In genomic region chr17:81003711-81004335, GRCh38 we compare ENCODE assay signal across 9 cellular contexts. TPM values are rescaled to one million over a fixed set of nuclear protein-coding genes. Genes with fewer than 3 reads are reported as not detected.
DNase-seq lines count a peak whose midpoint lies in the region; ATAC-seq and TF ChIP-seq lines count a peak whose summit lies in the region.
"Had no signal": no experiment of that assay in that cellular context is flagged by ENCODE, and none has a peak within 500 bp of the region (broad histone marks: within the 10 kb centered on the region; RNA-seq: fewer than 3 reads in every experiment).

No MANE protein-coding gene starts in this region.

- in situ Hi-C loops in Panc1 (cut with HindIII; ENCODE audit: low pct_unique_long_range_greater_than_20kb, low sequenced_read_pairs), result no loop called here

- H3K9me3 ChIP-seq in Panc1 (ENCODE audit: control insufficient read depth, insufficient read depth, low read depth, low read length) (no peaks in the 10 kb centered on the region), esophagus squamous epithelium (no peaks in the 10 kb centered on the region)

- no TSS peak for BruUV-seq in Panc1 (replicated peaks; lab: Mats Ljungman, UMichigan)

- 6 to 11% methylated on average over 5 to 7 of the region's 56 CpGs for WGBS in esophagus squamous epithelium, 2 donors

- POLR2A ChIA-PET in Panc1 (lab: Charles Lee), result no interaction called here

- CTCF ChIA-PET in Panc1 (lab: Charles Lee), result interaction anchor here (0.6 kb wide), 2 partner anchors 219 to 239 kb away, joined by 3 to 5 read pairs; no protein-coding TSS in a partner anchor

- H3K27ac ChIP-seq in Panc1 (ENCODE audit: low read length), result peak overlapping the region; percentile 40; the same call in 1 of the 2 replicates
- H3K27ac ChIP-seq in esophagus squamous epithelium, result no peak overlapping the region

- peaks cover 9% of the 10 kb centered on the region for H3K27me3 ChIP-seq in Panc1 (ENCODE audit: control insufficient read depth, insufficient read depth, low read length)
- peaks cover 0 to 42% (median 10%) of the 10 kb centered on the region in 4 donors for H3K27me3 ChIP-seq in esophagus squamous epithelium

- H3K4me1 ChIP-seq in Panc1 (ENCODE audit: control insufficient read depth, insufficient read depth, low read length) (peaks cover 11% of the 10 kb centered on the region), esophagus squamous epithelium (peaks cover 17 to 39% (median 23%) of the 10 kb centered on the region in 3 donors)

- TF ChIP-seq POLR2A in esophagus squamous epithelium (IDR thresholded peaks at IDR 0.05), result no peak

- ATAC-seq in Panc1 (peak; percentile 49), HG02610 (IDR thresholded peaks at IDR 0.05; ENCODE audit: unreplicated experiment) (no peak)

- DNase-seq in NCI-H2171 treated with DMSO at 0.1 percent for 48 hours (lab: John Stamatoyannopoulos, UW) (peak; percentile 30), NCI-H2171 (lab: John Stamatoyannopoulos, UW) (no peak), Panc1 (ENCODE audit: low read depth, low spot score) (no peak), esophagus squamous epithelium (lab: John Stamatoyannopoulos, UW) (no peak), retina (peak; percentile 66), DMS153 (lab: John Stamatoyannopoulos, UW) (no peak), LoVo (ENCODE audit: low spot score) (no peak)
- DNase-seq: C1 segment of cervical spinal cord had no signal

- H3K4me3 ChIP-seq in Panc1 (ENCODE audit: low read depth in 2 of 2, low read length in 2 of 2) (peak overlapping the region; percentile 31 to 46), esophagus squamous epithelium (peak overlapping the region in 3 of 4 donors; percentile 7 to 59 (median 37))

- no peak for TF ChIP-seq CTCF in Panc1 (IDR thresholded peaks at IDR 0.05)
- no peak for TF ChIP-seq CTCF in esophagus squamous epithelium (IDR thresholded peaks at IDR 0.05)

- H3K36me3 ChIP-seq in Panc1 (ENCODE audit: control insufficient read depth, insufficient read depth, low read length) (no peaks in the 10 kb centered on the region), esophagus squamous epithelium (peaks cover 0 to 20% (median 12%) of the 10 kb centered on the region in 3 donors)

- intact Hi-C loops in Panc1 (cut with micrococcal nuclease; ENCODE audit: unreplicated experiment) (no loop called here), esophagus squamous epithelium (cut with DNase I) (no loop called here)

RNA-seq across cellular contexts. Expression of gene CHMP6, which starts 12.2 kb away (rescaled TPM):
- 43.7 TPM for total RNA-seq in Panc1 (2021; ENCODE audit: unreplicated experiment)
- 39.1 TPM for polyA plus RNA-seq in Panc1 (2012; ENCODE audit: insufficient read length)
- 10 to 100 TPM; 16.7 to 23.8 (median 22.1) TPM for total RNA-seq in esophagus squamous epithelium

RNA-seq across cellular contexts. Expression of gene BAIAP2, which starts 31.1 kb away (rescaled TPM):
- 125 TPM for total RNA-seq in Panc1 (2021; ENCODE audit: unreplicated experiment)
- polyA plus RNA-seq in Panc1 (2012; ENCODE audit: insufficient read length), result 117 TPM
- total RNA-seq in esophagus squamous epithelium, result 100 to 1,000 TPM in 3 of 4 donors, 10 to 100 TPM in 1; 87.8 to 175 (median 105) TPM

Comparison
In these comparisons a context has a peak if more than half of its experiments do, and no peak if none do; other contexts are left out.
1. DNase-seq: peak in NCI-H2171 treated with DMSO at 0.1 percent for 48 hours (single experiment) and retina (single experiment); none in NCI-H2171 (single experiment), Panc1 (single experiment), esophagus squamous epithelium (single experiment), DMS153 (single experiment) and LoVo (single experiment).